In genomic region chr5:95080456-95080855, GRCh38 we compare ENCODE assay signal across 14 cellular contexts.
DNase-seq lines count a peak whose midpoint lies in the region; ATAC-seq, FAIRE-seq and TF ChIP-seq lines count a peak whose summit lies in the region.
"Had no signal": no experiment of that assay in that cellular context is flagged by ENCODE, and none has a peak within 500 bp of the region (broad histone marks: within the 10 kb centered on the region; RNA-seq: fewer than 3 reads in every experiment).

No MANE protein-coding gene starts in this region.

- peak; percentile 69 for FAIRE-seq in RCC 7860 (lab: Jason Lieb, UNC)

- H3K9me3 Mint-ChIP-seq in type B pancreatic cell = peaks cover 7% of the 10 kb centered on the region
- H3K9me3 Mint-ChIP-seq in naive thymus-derived CD4-positive, alpha-beta T cell = no peaks in the 10 kb centered on the region
- H3K9me3 Mint-ChIP-seq: CD8-positive, alpha-beta T cell; stimulated activated naive CD8-positive, alpha-beta T cell treated with anti-CD3 and anti-CD28 coated beads, Interleukin-15, Interleukin-2, amounts not matched to agents 100 ng/mL and 50 ng/mL, for 24 hours had no signal

- intact Hi-C loops in esophagus muscularis mucosa (cut with DNase I) (no loop called here), psoas muscle (cut with DNase I) (no loop called here), lower leg skin (cut with DNase I; ENCODE audit: low total_unique reads) (no loop called here)
- intact Hi-C loops in naive thymus-derived CD4-positive, alpha-beta T cell (cut with micrococcal nuclease) = no loop called here

- POLR2A ChIA-PET in naive thymus-derived CD4-positive, alpha-beta T cell (lab: Charles Lee) = no interaction called here

- H3K27me3 ChIP-seq in esophagus muscularis mucosa (no peaks in the 10 kb centered on the region), psoas muscle (ENCODE audit: insufficient read depth in 3 of 3, low read length in 2 of 3) (no peaks in the 10 kb centered on the region)
- no peaks in the 10 kb centered on the region for H3K27me3 ChIP-seq in naive thymus-derived CD4-positive, alpha-beta T cell (ENCODE audit: control insufficient read depth in 2 of 2, insufficient read depth in 2 of 2, low read length in 2 of 2)
- H3K27me3 ChIP-seq: foreskin keratinocyte had no signal

- H3K27ac ChIP-seq in esophagus muscularis mucosa (replicated peaks in 1 of 4) (peak overlapping the region in 2 of 4 donors; percentile 3 to 27), psoas muscle (no peak overlapping the region)
- H3K27ac ChIP-seq in naive thymus-derived CD4-positive, alpha-beta T cell (ENCODE audit: low read depth, low read length) = no peak overlapping the region

- peak; percentile 24 for DNase-seq in ELR (ENCODE audit: low read depth)
- DNase-seq in RCC 7860 (ENCODE audit: low spot score) = peak; percentile 8
- no peak for DNase-seq in esophagus muscularis mucosa (ENCODE audit: extremely low spot score)
- no peak for DNase-seq in psoas muscle
- DNase-seq in lower leg skin (ENCODE audit: low spot score in 2 of 2) = no peak
- DNase-seq in activated T-cell treated with anti-CD3 and anti-CD28 coated beads, Interleukin-2, amount 50 U/mL, for 48 hours = no peak
- no peak for DNase-seq in type B pancreatic cell (ENCODE audit: extremely low spot score, unreplicated experiment)
- DNase-seq in naive thymus-derived CD4-positive, alpha-beta T cell = no peak
- DNase-seq: activated CD4-positive, alpha-beta T cell treated with anti-CD3 and anti-CD28 coated beads, Interleukin-2, amount 50 U/mL, for 1 hour; CD8-positive, alpha-beta T cell; foreskin keratinocyte; IMR-90; midbrain had no signal

- peaks cover 11% of the 10 kb centered on the region for H3K4me1 Mint-ChIP-seq in type B pancreatic cell (ENCODE audit: unreplicated experiment)
- H3K4me1 Mint-ChIP-seq in naive thymus-derived CD4-positive, alpha-beta T cell = peaks cover 7 to 27% (median 17%) of the 10 kb centered on the region in 7 donors

- H3K36me3 Mint-ChIP-seq in type B pancreatic cell = no peaks in the 10 kb centered on the region
- no peaks in the 10 kb centered on the region for H3K36me3 Mint-ChIP-seq in naive thymus-derived CD4-positive, alpha-beta T cell
- H3K36me3 Mint-ChIP-seq: CD8-positive, alpha-beta T cell had no signal

- H3K4me3 ChIP-seq in esophagus muscularis mucosa (peak overlapping the region; percentile 32 to 54 (median 39)), psoas muscle (peak overlapping the region; percentile 56), lower leg skin (ENCODE audit: low read depth, poor library complexity, severe bottlenecking) (no peak overlapping the region)
- H3K4me3 ChIP-seq in naive thymus-derived CD4-positive, alpha-beta T cell (ENCODE audit: low read length) = no peak overlapping the region

- no peaks in the 10 kb centered on the region for H3K9me3 ChIP-seq in esophagus muscularis mucosa
- H3K9me3 ChIP-seq in psoas muscle = no peaks in the 10 kb centered on the region
- H3K9me3 ChIP-seq in naive thymus-derived CD4-positive, alpha-beta T cell (ENCODE audit: control insufficient read depth in 2 of 3, low read length in 3 of 3) = no peaks in the 10 kb centered on the region

- H3K27ac Mint-ChIP-seq in type B pancreatic cell = no peak overlapping the region
- peak overlapping the region in 4 of 9 donors; percentile 14 to 53 (median 28) for H3K27ac Mint-ChIP-seq in naive thymus-derived CD4-positive, alpha-beta T cell
- H3K27ac Mint-ChIP-seq: CD8-positive, alpha-beta T cell; stimulated activated naive CD8-positive, alpha-beta T cell treated with anti-CD3 and anti-CD28 coated beads, Interleukin-15, Interleukin-2, amounts not matched to agents 100 ng/mL and 50 ng/mL, for 24 hours had no signal

- TF ChIP-seq CTCF in esophagus muscularis mucosa (IDR thresholded peaks at IDR 0.05) = no peak
- no peak for TF ChIP-seq CTCF in psoas muscle (IDR thresholded peaks at IDR 0.05)
- no peak for TF ChIP-seq CTCF in lower leg skin (IDR thresholded peaks at IDR 0.05)
- TF ChIP-seq CTCF in type B pancreatic cell (conservative IDR thresholded peaks at IDR 0.05) = no peak

- WGBS in esophagus muscularis mucosa = 70% methylated on average over 4 of the region's 4 CpGs
- 55 to 69% (median 69%) methylated on average over 4 of the region's 4 CpGs for WGBS in psoas muscle, 3 donors
- WGBS in lower leg skin, 2 donors = 65 to 72% methylated on average over 4 of the region's 4 CpGs

- CTCF ChIA-PET in naive thymus-derived CD4-positive, alpha-beta T cell (lab: Charles Lee) = no interaction called here

- ATAC-seq in psoas muscle = no peak
- no peak for ATAC-seq in naive thymus-derived CD4-positive, alpha-beta T cell
- ATAC-seq: CD8-positive, alpha-beta T cell had no signal

- no peak overlapping the region for H3K4me3 Mint-ChIP-seq in type B pancreatic cell
- peak overlapping the region in 5 of 10 donors; percentile 14 to 78 (median 49) for H3K4me3 Mint-ChIP-seq in naive thymus-derived CD4-positive, alpha-beta T cell

- H3K4me1 ChIP-seq in esophagus muscularis mucosa (no peaks in the 10 kb centered on the region), psoas muscle (no peaks in the 10 kb centered on the region)
- no peaks in the 10 kb centered on the region for H3K4me1 ChIP-seq in naive thymus-derived CD4-positive, alpha-beta T cell (ENCODE audit: control insufficient read depth in 2 of 2, insufficient read depth in 2 of 2, low read length in 2 of 2)

- no peak for TF ChIP-seq EP300 in esophagus muscularis mucosa (IDR thresholded peaks at IDR 0.05)

- H3K27me3 Mint-ChIP-seq in type B pancreatic cell = no peaks in the 10 kb centered on the region
- peaks cover 0 to 10% (median 0%) of the 10 kb centered on the region in 5 donors for H3K27me3 Mint-ChIP-seq in naive thymus-derived CD4-positive, alpha-beta T cell

- TF ChIP-seq POLR2A in esophagus muscularis mucosa (IDR thresholded peaks at IDR 0.05; ENCODE audit: low read depth) (no peak), lower leg skin (IDR thresholded peaks at IDR 0.05) (no peak)

- H3K36me3 ChIP-seq in esophagus muscularis mucosa (no peaks in the 10 kb centered on the region), psoas muscle (ENCODE audit: insufficient read depth in 1 of 2, low read depth in 1 of 2) (no peaks in the 10 kb centered on the region)
- H3K36me3 ChIP-seq in naive thymus-derived CD4-positive, alpha-beta T cell (ENCODE audit: control insufficient read depth in 2 of 3, insufficient read depth in 3 of 3, low read length in 3 of 3) = no peaks in the 10 kb centered on the region

Comparison
In these comparisons a context has a peak if more than half of its experiments do, and no peak if none do; other contexts are left out.
1. DNase-seq: peak in ELR (single experiment) and RCC 7860 (single experiment); none in esophagus muscularis mucosa (single experiment), psoas muscle (0 of 2), lower leg skin (0 of 2), activated T-cell treated with anti-CD3 and anti-CD28 coated beads, Interleukin-2, amount 50 U/mL, for 48 hours (0 of 2), type B pancreatic cell (single experiment) and naive thymus-derived CD4-positive, alpha-beta T cell (0 of 9).
2. H3K4me3 ChIP-seq: peak in esophagus muscularis mucosa (4 of 4) and psoas muscle (single experiment); none in lower leg skin (single experiment) and naive thymus-derived CD4-positive, alpha-beta T cell (single experiment).